27 cellular contexts compared by ENCODE assay signal in genomic region chr9:61670616-61671015, GRCh38.
"Had no signal": no experiment of that assay in that cellular context is flagged by ENCODE, and none has a peak within 500 bp of the region (broad histone marks: within the 10 kb centered on the region; RNA-seq: fewer than 3 reads in every experiment).

No MANE protein-coding gene starts in this region.

- H3K9me3 ChIP-seq: prostate gland, thoracic aorta, uterus had no signal

- H3K27me3 ChIP-seq: heart right ventricle, uterus had no signal

- H3K36me3 ChIP-seq: heart right ventricle, prostate gland, thoracic aorta, uterus had no signal

- H3K4me1 ChIP-seq: heart right ventricle, prostate gland, uterus had no signal

- ATAC-seq: activated CD4-positive, CD25-positive, alpha-beta regulatory T cell treated with anti-CD3 and anti-CD28 coated beads, Interleukin-2, amount 50 U/mL, for 24 hours; activated naive CD8-positive, alpha-beta T cell treated with anti-CD3 and anti-CD28 coated beads, Interleukin-2, amount 50 U/mL, for 24 hours; esophagus mucosa; heart right ventricle; left ventricle myocardium superior; mucosa of descending colon; right cardiac atrium; stimulated activated effector memory CD8-positive, alpha-beta T cell treated with anti-CD3 and anti-CD28 coated beads, Interleukin-12 subunit alpha, Interleukin-12 subunit beta, amount 100 ng/mL, for 72 hours had no signal

- H3K4me3 ChIP-seq: heart right ventricle, mucosa of descending colon, prostate gland, thoracic aorta, uterus had no signal

- H3K4me3 Mint-ChIP-seq: activated CD4-positive, alpha-beta T cell treated with anti-CD3 and anti-CD28 coated beads, Interleukin-2, amount 10 ng/mL, durations not matched to agents 7 days and 5 days; activated naive CD4-positive, alpha-beta T cell treated with anti-CD3 and anti-CD28 coated beads for 36 hours; activated naive CD8-positive, alpha-beta T cell treated with anti-CD3 and anti-CD28 coated beads, Interleukin-2, amount 50 U/mL, for 24 hours; brain; central memory CD8-positive, alpha-beta T cell; immature natural killer cell; memory B cell; naive B cell; neural crest cell; stimulated activated effector memory CD8-positive, alpha-beta T cell treated with anti-CD3 and anti-CD28 coated beads, Interleukin-12 subunit alpha, Interleukin-12 subunit beta, amount 100 ng/mL, for 72 hours had no signal

- H3K36me3 Mint-ChIP-seq: memory B cell; stimulated activated effector memory CD8-positive, alpha-beta T cell treated with anti-CD3 and anti-CD28 coated beads, Interleukin-12 subunit alpha, Interleukin-12 subunit beta, amount 100 ng/mL, for 72 hours had no signal

- H3K27ac ChIP-seq: heart right ventricle, prostate gland, thoracic aorta, uterus had no signal

- H3K27ac Mint-ChIP-seq: activated CD4-positive, alpha-beta T cell treated with anti-CD3 and anti-CD28 coated beads, Interleukin-2, amount 10 ng/mL, durations not matched to agents 7 days and 5 days; activated naive CD4-positive, alpha-beta T cell treated with anti-CD3 and anti-CD28 coated beads for 36 hours; activated naive CD8-positive, alpha-beta T cell treated with anti-CD3 and anti-CD28 coated beads, Interleukin-2, amount 50 U/mL, for 24 hours; activated T-helper 2 cell treated with anti-CD3 and anti-CD28 coated beads, Interferon-gamma antibody, Interleukin-2, Interleukin-4, amounts not matched to agents 10 μg/mL and 5 μg/mL and 100 μg/mL, durations not matched to agents 14 hours and 24 hours and 36 hours; brain; immature natural killer cell; memory B cell; naive B cell; stimulated activated effector memory CD8-positive, alpha-beta T cell treated with anti-CD3 and anti-CD28 coated beads, Interleukin-12 subunit alpha, Interleukin-12 subunit beta, amount 100 ng/mL, for 72 hours had no signal

- DNase-seq: activated CD4-positive, alpha-beta T cell treated with anti-CD3 and anti-CD28 coated beads, Interleukin-2, amount 10 ng/mL, durations not matched to agents 7 days and 5 days; activated naive CD4-positive, alpha-beta T cell treated with anti-CD3 and anti-CD28 coated beads for 36 hours; activated naive CD8-positive, alpha-beta T cell treated with anti-CD3 and anti-CD28 coated beads, Interleukin-2, amount 50 U/mL, for 24 hours; anterior cingulate cortex; cortex of kidney; effector CD4-positive, alpha-beta T cell; heart right ventricle; immature natural killer cell; kidney glomerular epithelial cell; left ventricle myocardium superior; mucosa of descending colon; naive B cell; small intestine; stimulated activated CD4-positive, alpha-beta T cell treated with anti-CD3 and anti-CD28 coated beads, Interleukin-4, amount 100 ng/mL, for 24 hours; T-helper 9 cell had no signal

- H3K27me3 Mint-ChIP-seq: activated CD4-positive, alpha-beta T cell treated with anti-CD3 and anti-CD28 coated beads, Interleukin-2, amount 10 ng/mL, durations not matched to agents 7 days and 5 days; activated naive CD8-positive, alpha-beta T cell treated with anti-CD3 and anti-CD28 coated beads, Interleukin-2, amount 50 U/mL, for 24 hours; central memory CD8-positive, alpha-beta T cell; naive B cell had no signal

- H3K4me1 Mint-ChIP-seq: activated CD4-positive, alpha-beta T cell treated with anti-CD3 and anti-CD28 coated beads, Interleukin-2, amount 10 ng/mL, durations not matched to agents 7 days and 5 days; activated naive CD8-positive, alpha-beta T cell treated with anti-CD3 and anti-CD28 coated beads, Interleukin-2, amount 50 U/mL, for 24 hours; brain; central memory CD8-positive, alpha-beta T cell; memory B cell; neural crest cell had no signal
